Comparison of ENCODE assay signal across 18 cellular contexts in genomic region chr14:71383510-71383909, GRCh38.
DNase-seq lines count a peak whose midpoint lies in the region; ATAC-seq, FAIRE-seq and TF ChIP-seq lines count a peak whose summit lies in the region.
"Had no signal": no experiment of that assay in that cellular context is flagged by ENCODE, and none has a peak within 500 bp of the region (broad histone marks: within the 10 kb centered on the region; RNA-seq: fewer than 3 reads in every experiment).

No MANE protein-coding gene starts in this region.

- no peak for ATAC-seq in HG02678 (IDR thresholded peaks at IDR 0.05; ENCODE audit: unreplicated experiment)

- H3K4me3 ChIP-seq in keratinocyte (ENCODE audit: control insufficient read depth in 2 of 3, extremely low read depth in 1 of 3, insufficient read depth in 2 of 3, low read depth in 1 of 3, low read length in 3 of 3) (no peak overlapping the region), H7 (ENCODE audit: insufficient read depth, low read depth, low read length) (no peak overlapping the region), BE2C (ENCODE audit: low read depth, low read length) (no peak overlapping the region)

- no peaks in the 10 kb centered on the region for H3K27me3 Mint-ChIP-seq in activated CD4-positive, alpha-beta T cell treated with anti-CD3 and anti-CD28 coated beads, Interleukin-2, amount 10 ng/mL, durations not matched to agents 24 days and 14 days
- H3K27me3 Mint-ChIP-seq in activated CD4-positive, alpha-beta T cell treated with anti-CD3 and anti-CD28 coated beads, Interleukin-2, amount 10 ng/mL, durations not matched to agents 7 days and 5 days: no peaks in the 10 kb centered on the region
- H3K27me3 Mint-ChIP-seq in progenitor cell of endocrine pancreas: no peaks in the 10 kb centered on the region
- H3K27me3 Mint-ChIP-seq: CD4-positive, CD25-positive, alpha-beta regulatory T cell had no signal

- POLR2A ChIA-PET in activated CD4-positive, alpha-beta T cell treated with anti-CD3 and anti-CD28 coated beads, Interleukin-2, amount 10 ng/mL, durations not matched to agents 7 days and 5 days (lab: Charles Lee): no interaction called here

- H3K27ac ChIP-seq in keratinocyte (ENCODE audit: control insufficient read depth, insufficient read depth, low read length): no peak overlapping the region
- H3K27ac ChIP-seq: RWPE1 had no signal

- peak overlapping the region; percentile 40 for H3K4me2 ChIP-seq in keratinocyte (ENCODE audit: control insufficient read depth, extremely low read depth, insufficient read depth, low read depth, low read length)

- H4K20me1 ChIP-seq in keratinocyte (ENCODE audit: control insufficient read depth, extremely low read depth, insufficient read depth, low read length): no peaks in the 10 kb centered on the region

- in situ Hi-C loops in G401 (cut with HindIII; ENCODE audit: low sequenced_read_pairs): no loop called here

- no peaks in the 10 kb centered on the region for H3K9me3 Mint-ChIP-seq in activated CD4-positive, alpha-beta T cell treated with anti-CD3 and anti-CD28 coated beads, Interleukin-2, amount 10 ng/mL, durations not matched to agents 24 days and 14 days
- peaks cover 8% of the 10 kb centered on the region for H3K9me3 Mint-ChIP-seq in activated CD4-positive, alpha-beta T cell treated with anti-CD3 and anti-CD28 coated beads, Interleukin-2, amount 10 ng/mL, durations not matched to agents 7 days and 5 days
- H3K9me3 Mint-ChIP-seq in progenitor cell of endocrine pancreas (ENCODE audit: low read depth): peaks cover 19% of the 10 kb centered on the region

- dilution Hi-C loops in keratinocyte (cut with MboI; ENCODE audit: extremely low pct_ligation_motif_present, low sequenced_read_pairs): no loop called here

- no peaks in the 10 kb centered on the region for H3K9me3 ChIP-seq in keratinocyte (ENCODE audit: control insufficient read depth, low read depth, low read length)
- H3K9me3 ChIP-seq in BE2C: no peaks in the 10 kb centered on the region

- H3K27ac Mint-ChIP-seq in activated CD4-positive, alpha-beta T cell treated with anti-CD3 and anti-CD28 coated beads, Interleukin-2, amount 10 ng/mL, durations not matched to agents 24 days and 14 days: no peak overlapping the region
- H3K27ac Mint-ChIP-seq in activated CD4-positive, alpha-beta T cell treated with anti-CD3 and anti-CD28 coated beads, Interleukin-2, amount 10 ng/mL, durations not matched to agents 7 days and 5 days: no peak overlapping the region
- H3K27ac Mint-ChIP-seq in progenitor cell of endocrine pancreas: peak overlapping the region; percentile 90

- intact Hi-C loops in activated CD4-positive, alpha-beta T cell treated with anti-CD3 and anti-CD28 coated beads, Interleukin-2, amount 10 ng/mL, durations not matched to agents 24 days and 14 days (cut with micrococcal nuclease): no loop called here

- H3K79me2 ChIP-seq in keratinocyte (ENCODE audit: control insufficient read depth, insufficient read depth, low read length): peaks cover 67% of the 10 kb centered on the region

- peak; percentile 48 for FAIRE-seq in keratinocyte (lab: Jason Lieb, UNC)

- no peak overlapping the region for H2AFZ ChIP-seq in keratinocyte (ENCODE audit: control insufficient read depth, low read length)

- peak; percentile 24 for DNase-seq in activated CD4-positive, alpha-beta T cell treated with anti-CD3 and anti-CD28 coated beads, Interleukin-2, amount 10 ng/mL, durations not matched to agents 24 days and 14 days
- no peak for DNase-seq in activated CD4-positive, alpha-beta T cell treated with anti-CD3 and anti-CD28 coated beads, Interleukin-2, amount 10 ng/mL, durations not matched to agents 7 days and 5 days
- DNase-seq in keratinocyte (ENCODE audit: low read depth, low spot score) (no peak), progenitor cell of endocrine pancreas (ENCODE audit: low spot score, unreplicated experiment) (no peak), H7 (no peak), G401 (ENCODE audit: low spot score) (no peak), BE2C (no peak)
- DNase-seq: AML-193; Calu3; CD4-positive, CD25-positive, alpha-beta regulatory T cell; GOT3; NCI-H1417 treated with DMSO at 0.1 percent for 48 hours; NCI-H1930; NCI-H226; NCI-H524; SIG-M5 had no signal

- peaks cover 19% of the 10 kb centered on the region for H3K4me1 Mint-ChIP-seq in activated CD4-positive, alpha-beta T cell treated with anti-CD3 and anti-CD28 coated beads, Interleukin-2, amount 10 ng/mL, durations not matched to agents 24 days and 14 days
- peaks cover 8% of the 10 kb centered on the region for H3K4me1 Mint-ChIP-seq in activated CD4-positive, alpha-beta T cell treated with anti-CD3 and anti-CD28 coated beads, Interleukin-2, amount 10 ng/mL, durations not matched to agents 7 days and 5 days
- peaks cover 39% of the 10 kb centered on the region for H3K4me1 Mint-ChIP-seq in progenitor cell of endocrine pancreas (ENCODE audit: low read depth)

- no peak overlapping the region for H3K4me3 Mint-ChIP-seq in activated CD4-positive, alpha-beta T cell treated with anti-CD3 and anti-CD28 coated beads, Interleukin-2, amount 10 ng/mL, durations not matched to agents 24 days and 14 days
- no peak overlapping the region for H3K4me3 Mint-ChIP-seq in activated CD4-positive, alpha-beta T cell treated with anti-CD3 and anti-CD28 coated beads, Interleukin-2, amount 10 ng/mL, durations not matched to agents 7 days and 5 days
- H3K4me3 Mint-ChIP-seq in progenitor cell of endocrine pancreas (ENCODE audit: low read depth): no peak overlapping the region
- H3K4me3 Mint-ChIP-seq: CD4-positive, CD25-positive, alpha-beta regulatory T cell had no signal

- no peak overlapping the region for H3K9ac ChIP-seq in keratinocyte (ENCODE audit: control insufficient read depth, extremely low read depth, insufficient read depth, low read length)

- H3K4me1 ChIP-seq in keratinocyte (ENCODE audit: control insufficient read depth, extremely low read depth, insufficient read depth, low read length): peaks cover 27% of the 10 kb centered on the region
- peaks cover 4% of the 10 kb centered on the region; the same call in 1 of the 2 replicates for H3K4me1 ChIP-seq in BE2C

- H3K36me3 Mint-ChIP-seq in activated CD4-positive, alpha-beta T cell treated with anti-CD3 and anti-CD28 coated beads, Interleukin-2, amount 10 ng/mL, durations not matched to agents 24 days and 14 days (ENCODE audit: low read depth): peaks cover 30% of the 10 kb centered on the region
- H3K36me3 Mint-ChIP-seq in activated CD4-positive, alpha-beta T cell treated with anti-CD3 and anti-CD28 coated beads, Interleukin-2, amount 10 ng/mL, durations not matched to agents 7 days and 5 days (ENCODE audit: low read depth): peaks cover 23% of the 10 kb centered on the region
- peaks cover 16% of the 10 kb centered on the region for H3K36me3 Mint-ChIP-seq in progenitor cell of endocrine pancreas (ENCODE audit: insufficient read depth)

- TF ChIP-seq CTCF in keratinocyte (optimal IDR thresholded peaks at IDR 0.05 in 1 of 3, IDR thresholded peaks at IDR 0.05 in 1 of 3, conservative IDR thresholded peaks at IDR 0.05 in 1 of 3; ENCODE audit: extremely low read depth in 1 of 3, insufficient read depth in 2 of 3, low read length in 3 of 3) (no peak), progenitor cell of endocrine pancreas (IDR thresholded peaks at IDR 0.05; ENCODE audit: unreplicated experiment) (no peak), BE2C (IDR thresholded peaks at IDR 0.05; ENCODE audit: low read depth, low read length) (no peak)

- H3K9me1 ChIP-seq in keratinocyte (ENCODE audit: control insufficient read depth, extremely low read depth, insufficient read depth, low read length): no peaks in the 10 kb centered on the region

- CTCF ChIA-PET in activated CD4-positive, alpha-beta T cell treated with anti-CD3 and anti-CD28 coated beads, Interleukin-2, amount 10 ng/mL, durations not matched to agents 7 days and 5 days (lab: Charles Lee): interaction anchor here (0.6 kb wide), 1 partner anchor 63 kb away, joined by 3 read pairs; the partner anchor contains the start of gene SIPA1L1

- H3K27me3 ChIP-seq in keratinocyte (ENCODE audit: control insufficient read depth, extremely low read depth, insufficient read depth, low read length) (no peaks in the 10 kb centered on the region), H7 (ENCODE audit: control insufficient read depth, insufficient read depth, low read length) (no peaks in the 10 kb centered on the region), BE2C (no peaks in the 10 kb centered on the region)

- H3K36me3 ChIP-seq in keratinocyte (ENCODE audit: control insufficient read depth in 2 of 2, extremely low read depth in 1 of 2, insufficient read depth in 2 of 2, low read length in 2 of 2) (peaks cover 0 to 4% of the 10 kb centered on the region in 2 experiments), H7 (replicated peaks; ENCODE audit: control insufficient read depth, insufficient read depth, low read length) (no peaks in the 10 kb centered on the region), BE2C (no peaks in the 10 kb centered on the region)
